Comparison of ENCODE assay signal across 8 cellular contexts in the genomic region with DNA sequence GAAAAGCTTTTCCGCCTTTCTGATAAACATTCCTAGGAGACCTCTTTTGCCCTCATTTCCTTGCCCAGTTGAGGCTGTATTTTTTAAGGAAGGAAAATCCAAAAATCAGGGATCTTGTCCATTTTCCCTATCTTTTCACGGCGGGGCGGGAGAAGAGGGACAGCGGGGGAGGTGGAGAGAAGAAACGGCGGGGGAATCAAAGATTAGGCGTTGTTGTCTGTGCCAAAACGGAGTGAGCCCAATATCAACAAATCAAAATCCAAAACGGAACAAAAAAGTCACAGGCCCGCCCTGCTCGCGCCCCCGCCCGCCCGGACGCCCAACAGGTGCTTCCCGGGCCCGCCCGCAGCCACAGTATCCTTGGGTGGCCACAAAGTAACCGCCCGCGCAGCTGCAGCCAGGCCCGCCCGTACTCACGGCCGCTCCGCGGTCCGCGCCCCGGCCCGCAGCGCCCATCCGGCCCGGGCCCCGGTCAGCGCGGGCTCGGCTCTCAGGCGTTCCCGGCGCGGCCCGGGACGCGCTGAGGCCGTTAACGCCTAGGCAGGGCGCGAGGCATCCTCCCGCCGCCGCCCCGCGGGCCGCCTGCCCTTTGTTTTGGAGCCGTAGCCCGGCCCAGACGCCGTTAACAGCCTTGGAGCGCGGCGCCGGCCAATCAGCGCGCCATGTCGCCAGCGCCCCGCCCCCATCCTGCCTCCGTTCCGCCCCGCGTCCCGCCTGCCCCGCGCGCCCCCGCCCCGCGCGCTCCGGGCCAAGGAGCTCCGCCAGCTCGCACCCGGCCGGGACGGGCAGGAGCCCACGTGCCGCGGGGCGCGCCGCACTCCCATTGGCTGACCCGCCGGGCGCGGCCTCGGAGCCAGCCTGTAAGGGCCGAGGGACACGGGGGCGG. TPM values are rescaled to one million over a fixed set of nuclear protein-coding genes. Genes with fewer than 3 reads are reported as not detected.
A peak's percentile ranks its signal among the peaks of the same experiment; 100 is the strongest.
DNase-seq lines count a peak whose midpoint lies in the region; ATAC-seq and TF ChIP-seq lines count a peak whose summit lies in the region.

Gene YPEL1, minus strand, starts transcription at position 597 of the 886 bp plus-strand sequence. CDS start 25,050 bp downstream, outside the sequence.

- ATAC-seq in HG02571 (IDR thresholded peaks at IDR 0.05; ENCODE audit: unreplicated experiment): peak; percentile 68

- peak; percentile 98 for DNase-seq in GM10266 (ENCODE audit: extremely low spot score)
- DNase-seq in NCI-H1048 (lab: John Stamatoyannopoulos, UW): peak; percentile 95
- peak; percentile 69 for DNase-seq in SKM-1 (lab: John Stamatoyannopoulos, UW; ENCODE audit: unreplicated experiment)
- DNase-seq in activated naive CD8-positive, alpha-beta T cell treated with anti-CD3 and anti-CD28 coated beads for 36 hours: peak; percentile 96
- peak; percentile 88 to 99 (median 98) for DNase-seq in head of caudate nucleus
- peak; percentile 100 for DNase-seq in osteoblast (ENCODE audit: insufficient read length, low spot score, missing footprints)
- peak; percentile 97 for DNase-seq in testis

- TF ChIP-seq CTCF in GM10266 (IDR thresholded peaks at IDR 0.05; ENCODE audit: control insufficient read depth, insufficient read depth, low read depth, missing control alignments) (no peak), osteoblast (IDR thresholded peaks at IDR 0.05; ENCODE audit: extremely low read depth, low read depth, low read length) (no peak), testis (IDR thresholded peaks at IDR 0.05) (peak in 1 of 3 experiments; percentile 1)

- H4K20me1 ChIP-seq in osteoblast (ENCODE audit: insufficient read depth, low read length): no peaks in the 10 kb centered on the region

- H3K9me3 Mint-ChIP-seq in activated naive CD8-positive, alpha-beta T cell treated with anti-CD3 and anti-CD28 coated beads for 36 hours: no peaks in the 10 kb centered on the region

- no peaks in the 10 kb centered on the region for H3K36me3 Mint-ChIP-seq in activated naive CD8-positive, alpha-beta T cell treated with anti-CD3 and anti-CD28 coated beads for 36 hours

- H3K4me3 ChIP-seq in osteoblast (ENCODE audit: insufficient read depth, low read length): peak within 1 kb of the TSS; percentile 68
- H3K4me3 ChIP-seq in testis: peak within 1 kb of the TSS; percentile 70 to 72

- no peaks in the 10 kb centered on the region for H3K36me3 ChIP-seq in osteoblast (ENCODE audit: insufficient read depth, low read length)
- H3K36me3 ChIP-seq in testis (ENCODE audit: low read depth, missing control alignments): no peaks in the 10 kb centered on the region

- peak within 1 kb of the TSS; percentile 85 for H3K4me2 ChIP-seq in osteoblast (ENCODE audit: insufficient read depth, low read length)

- H3K4me3 Mint-ChIP-seq in activated naive CD8-positive, alpha-beta T cell treated with anti-CD3 and anti-CD28 coated beads for 36 hours: peak within 1 kb of the TSS; percentile 85

- H3K4me1 ChIP-seq in osteoblast (ENCODE audit: insufficient read depth, low read length) (peaks cover 8% of the 10 kb centered on the region), testis (peaks cover 11% of the 10 kb centered on the region)

- 0 to 1% methylated on average over 18 to 37 of the region's 102 CpGs for WGBS in testis, 2 donors

- H3K27me3 Mint-ChIP-seq in activated naive CD8-positive, alpha-beta T cell treated with anti-CD3 and anti-CD28 coated beads for 36 hours: no peaks in the 10 kb centered on the region

- H3K27ac ChIP-seq in osteoblast (ENCODE audit: low read depth, low read length): no peak within 1 kb of the TSS
- peak within 1 kb of the TSS; percentile 70 to 82 for H3K27ac ChIP-seq in testis

- H3K27ac Mint-ChIP-seq in activated naive CD8-positive, alpha-beta T cell treated with anti-CD3 and anti-CD28 coated beads for 36 hours: peak within 1 kb of the TSS; percentile 78

- H3K4me1 Mint-ChIP-seq in activated naive CD8-positive, alpha-beta T cell treated with anti-CD3 and anti-CD28 coated beads for 36 hours: peaks cover 7% of the 10 kb centered on the region

- no peaks in the 10 kb centered on the region for H3K79me2 ChIP-seq in osteoblast (ENCODE audit: insufficient read depth, low read length)

- intact Hi-C loops in head of caudate nucleus (cut with DNase I): loop anchor here (2.0 to 5.0 kb wide), 2 partner anchors 131 to 202 kb away; partner anchors contain the start of gene MAPK1
- intact Hi-C loops in testis (cut with DNase I; ENCODE audit: low total_unique reads): no loop called here

- H3K9me3 ChIP-seq in osteoblast (ENCODE audit: low read depth, low read length): no peaks in the 10 kb centered on the region
- H3K9me3 ChIP-seq in testis: no peaks in the 10 kb centered on the region

- peak within 1 kb of the TSS; percentile 78 for H2AFZ ChIP-seq in osteoblast (ENCODE audit: low read length)

- peak; percentile 80 for TF ChIP-seq POLR2A in testis (IDR thresholded peaks at IDR 0.05)

- H3K27me3 ChIP-seq in osteoblast (ENCODE audit: insufficient read depth, low read length) (peaks cover 25% of the 10 kb centered on the region), testis (no peaks in the 10 kb centered on the region)

RNA-seq across cellular contexts. Expression of gene YPEL1, which starts in this region (rescaled TPM):
- under 1 TPM; 0.60 to 0.72 TPM for total RNA-seq in activated naive CD8-positive, alpha-beta T cell treated with anti-CD3 and anti-CD28 coated beads for 36 hours
- total RNA-seq in osteoblast: 1.8 and 2.2 TPM in 2 replicates
- 100 to 1,000 TPM in 1 of 2 donors, 10 to 100 TPM in 1; 83.6 to 169 TPM for total RNA-seq in testis
- polyA plus RNA-seq in testis (ENCODE audit: insufficient read depth, low read depth, low replicate concordance): 168 TPM

Comparison
In these comparisons a context has a peak if more than half of its experiments do, and no peak if none do; other contexts are left out.
1. RNA of gene YPEL1 (total RNA-seq): 83.6 to 169 TPM in testis; 1.8 to 2.2 TPM in osteoblast and 0.60 to 0.72 TPM in activated naive CD8-positive, alpha-beta T cell treated with anti-CD3 and anti-CD28 coated beads for 36 hours; every median in the first group is over 10 times any median in the second.
2. Peak in DNase-seq in activated naive CD8-positive, alpha-beta T cell treated with anti-CD3 and anti-CD28 coated beads for 36 hours; RNA of the gene not detected or under 1 TPM.
3. Peak in every context shown above with its lines, with median percentiles within 50 percentile points of each other: DNase-seq.